Comparison of ENCODE assay signal across 23 cellular contexts in the genomic region with DNA sequence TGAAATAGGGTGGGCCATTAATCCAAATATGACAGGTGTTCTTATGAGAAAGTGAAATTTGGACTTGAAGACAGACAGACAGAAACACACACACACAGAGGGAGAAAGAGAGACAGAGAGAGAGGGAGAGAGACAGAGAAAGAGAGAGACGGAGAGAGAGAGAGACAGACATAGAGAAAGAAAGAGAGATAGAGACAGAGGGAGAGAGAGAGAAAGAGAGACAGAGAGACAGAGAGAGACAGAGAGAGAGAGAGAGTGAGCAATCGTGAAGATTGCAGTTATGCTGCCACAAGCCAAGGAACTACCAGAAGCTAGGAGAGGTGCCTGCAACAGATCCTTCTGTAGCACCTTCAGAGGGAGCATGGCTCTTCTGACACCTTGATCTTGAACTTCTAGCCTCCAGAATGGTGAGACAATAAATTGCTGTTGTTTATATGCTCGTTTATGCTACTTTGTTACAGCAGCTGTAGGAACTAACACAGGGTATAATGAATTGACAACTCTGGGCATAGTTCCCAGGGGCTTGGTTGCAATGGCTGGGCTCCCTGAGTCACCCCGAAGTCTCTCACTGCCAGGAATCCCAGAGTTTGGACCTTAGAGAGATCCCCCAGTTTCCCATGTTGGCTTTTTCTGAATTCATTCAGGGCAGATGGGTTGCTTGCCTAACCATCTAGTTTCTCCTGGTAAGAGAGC. TPM values are rescaled to one million over a fixed set of nuclear protein-coding genes. Genes with fewer than 3 reads are reported as not detected.
A peak's percentile ranks its signal among the peaks of the same experiment; 100 is the strongest.
DNase-seq lines count a peak whose midpoint lies in the region; ATAC-seq, FAIRE-seq and TF ChIP-seq lines count a peak whose summit lies in the region.
"Had no signal": no experiment of that assay in that cellular context is flagged by ENCODE, and none has a peak within 500 bp of the region (broad histone marks: within the 10 kb centered on the region; RNA-seq: fewer than 3 reads in every experiment).

No MANE protein-coding gene starts in this region.

- H3K4me1 Mint-ChIP-seq in activated CD4-positive, alpha-beta T cell treated with anti-CD3 and anti-CD28 coated beads, Interleukin-2, amount 10 ng/mL, durations not matched to agents 7 days and 5 days = peaks cover under 1% of the 10 kb centered on the region
- H3K4me1 Mint-ChIP-seq in neural progenitor cell = no peaks in the 10 kb centered on the region

- no peak overlapping the region for H3K4me2 ChIP-seq in neural progenitor cell
- H3K4me2 ChIP-seq: BLaER1 treated with 17β-estradiol and CSF1 and Interleukin-3, amounts not matched to agents 10 nM and 100 nM had no signal

- H3K27me3 ChIP-seq in bronchial epithelial cell (ENCODE audit: control insufficient read depth, insufficient read depth, low read length) (peaks cover 6% of the 10 kb centered on the region), neural progenitor cell (no peaks in the 10 kb centered on the region)
- H3K27me3 ChIP-seq: BLaER1 treated with 17β-estradiol and CSF1 and Interleukin-3, amounts not matched to agents 10 nM and 100 nM had no signal

- peak; percentile 50 for FAIRE-seq in bronchial epithelial cell (lab: Jason Lieb, UNC)
- FAIRE-seq: GM12878 had no signal

- CTCF ChIA-PET in activated CD4-positive, alpha-beta T cell treated with anti-CD3 and anti-CD28 coated beads, Interleukin-2, amount 10 ng/mL, durations not matched to agents 7 days and 5 days (lab: Charles Lee) = interaction anchor here (0.6 to 1.2 kb wide), 3 partner anchors 9 to 635 kb away, joined by 3 read pairs; no protein-coding TSS in a partner anchor

- no peaks in the 10 kb centered on the region for H3K9me3 ChIP-seq in neural progenitor cell (ENCODE audit: low read depth)
- H3K9me3 ChIP-seq: BLaER1 treated with 17β-estradiol and CSF1 and Interleukin-3, amounts not matched to agents 10 nM and 100 nM had no signal

- no peaks in the 10 kb centered on the region for H3F3A ChIP-seq in neural progenitor cell (ENCODE audit: low read depth)

- TF ChIP-seq CTCF in bronchial epithelial cell (IDR thresholded peaks at IDR 0.05; ENCODE audit: insufficient read depth, low read length, severe bottlenecking) (no peak), neural progenitor cell (IDR thresholded peaks at IDR 0.05) (no peak)

- H3K27ac Mint-ChIP-seq in activated CD4-positive, alpha-beta T cell treated with anti-CD3 and anti-CD28 coated beads, Interleukin-2, amount 10 ng/mL, durations not matched to agents 7 days and 5 days = peak overlapping the region; percentile 4
- no peak overlapping the region for H3K27ac Mint-ChIP-seq in neural progenitor cell
- H3K27ac Mint-ChIP-seq: CD4-positive, alpha-beta memory T cell; HFFc6 had no signal

- H3K79me2 ChIP-seq in neural progenitor cell (ENCODE audit: low read depth) = no peaks in the 10 kb centered on the region

- no peaks in the 10 kb centered on the region for H4K20me1 ChIP-seq in neural progenitor cell (ENCODE audit: low read depth)
- H4K20me1 ChIP-seq: BLaER1 treated with 17β-estradiol and CSF1 and Interleukin-3, amounts not matched to agents 10 nM and 100 nM had no signal

- H3K36me3 ChIP-seq in bronchial epithelial cell (ENCODE audit: control insufficient read depth, insufficient read depth, low read length) (no peaks in the 10 kb centered on the region), neural progenitor cell (peaks cover 4% of the 10 kb centered on the region)
- H3K36me3 ChIP-seq: BLaER1 treated with 17β-estradiol and CSF1 and Interleukin-3, amounts not matched to agents 10 nM and 100 nM had no signal

- DNase-seq in activated CD4-positive, alpha-beta T cell treated with anti-CD3 and anti-CD28 coated beads, Interleukin-2, amount 10 ng/mL, durations not matched to agents 7 days and 5 days = no peak
- no peak for DNase-seq in activated CD4-positive, alpha-beta T cell treated with anti-CD3 and anti-CD28 coated beads for 48 hours
- DNase-seq in M059J (ENCODE audit: low read depth) = peak; percentile 52
- no peak for DNase-seq in bronchial epithelial cell (ENCODE audit: low read depth)
- DNase-seq in neural progenitor cell (ENCODE audit: low spot score) = no peak
- no peak for DNase-seq in AG08395 (ENCODE audit: low spot score)
- DNase-seq: ACHN; CD4-positive, alpha-beta memory T cell; DMS 273 treated with DMSO at 0.1 percent for 48 hours; DMS79 treated with DMSO at 0.1 percent for 48 hours; NCI-H1417 treated with DMSO at 0.1 percent for 48 hours; NCI-H187; NCI-H526 treated with DMSO at 0.1 percent for 48 hours; SHP77 treated with DMSO at 0.1 percent for 48 hours had no signal

- peaks cover under 1% of the 10 kb centered on the region for H3K9me3 Mint-ChIP-seq in activated CD4-positive, alpha-beta T cell treated with anti-CD3 and anti-CD28 coated beads, Interleukin-2, amount 10 ng/mL, durations not matched to agents 7 days and 5 days
- H3K9me3 Mint-ChIP-seq in neural progenitor cell = peaks cover 4% of the 10 kb centered on the region

- H3K4me3 ChIP-seq in bronchial epithelial cell (ENCODE audit: low read depth, low read length) = no peak overlapping the region
- H3K4me3 ChIP-seq in neural progenitor cell = no peak overlapping the region
- H3K4me3 ChIP-seq: BLaER1 treated with 17β-estradiol and CSF1 and Interleukin-3, amounts not matched to agents 10 nM and 100 nM; GM12878; SK-N-MC had no signal

- peaks cover 1% of the 10 kb centered on the region for H3K36me3 Mint-ChIP-seq in activated CD4-positive, alpha-beta T cell treated with anti-CD3 and anti-CD28 coated beads, Interleukin-2, amount 10 ng/mL, durations not matched to agents 7 days and 5 days (ENCODE audit: low read depth)
- H3K36me3 Mint-ChIP-seq in neural progenitor cell = no peaks in the 10 kb centered on the region

- H3K4me1 ChIP-seq in neural progenitor cell = peaks cover 6% of the 10 kb centered on the region
- H3K4me1 ChIP-seq: BLaER1 treated with 17β-estradiol and CSF1 and Interleukin-3, amounts not matched to agents 10 nM and 100 nM had no signal

- no peak overlapping the region for H3K9ac ChIP-seq in neural progenitor cell
- H3K9ac ChIP-seq: BLaER1 treated with 17β-estradiol and CSF1 and Interleukin-3, amounts not matched to agents 10 nM and 100 nM had no signal

- ATAC-seq in HG03354 (IDR thresholded peaks at IDR 0.05; ENCODE audit: poor library complexity, severe bottlenecking, unreplicated experiment) (no peak), GM21381 (IDR thresholded peaks at IDR 0.05; ENCODE audit: unreplicated experiment) (no peak)
- ATAC-seq: GM12878 had no signal

- H2AFZ ChIP-seq in neural progenitor cell (replicated peaks) = peak overlapping the region; percentile 73

- H3K27ac ChIP-seq in neural progenitor cell = no peak overlapping the region
- H3K27ac ChIP-seq: 22Rv1; BLaER1 treated with 17β-estradiol and CSF1 and Interleukin-3, amounts not matched to agents 10 nM and 100 nM; HL-60; RWPE1; SK-N-MC had no signal

- POLR2A ChIA-PET in activated CD4-positive, alpha-beta T cell treated with anti-CD3 and anti-CD28 coated beads, Interleukin-2, amount 10 ng/mL, durations not matched to agents 7 days and 5 days (lab: Charles Lee) = no interaction called here

- H3K27me3 Mint-ChIP-seq in activated CD4-positive, alpha-beta T cell treated with anti-CD3 and anti-CD28 coated beads, Interleukin-2, amount 10 ng/mL, durations not matched to agents 7 days and 5 days = peaks cover 14% of the 10 kb centered on the region
- H3K27me3 Mint-ChIP-seq in neural progenitor cell (ENCODE audit: insufficient read depth, low read depth) = peaks cover 7% of the 10 kb centered on the region

- no peak overlapping the region for H3K4me3 Mint-ChIP-seq in activated CD4-positive, alpha-beta T cell treated with anti-CD3 and anti-CD28 coated beads, Interleukin-2, amount 10 ng/mL, durations not matched to agents 7 days and 5 days
- H3K4me3 Mint-ChIP-seq in neural progenitor cell = no peak overlapping the region
- H3K4me3 Mint-ChIP-seq: CD4-positive, alpha-beta memory T cell; HFFc6 had no signal

RNA-seq across cellular contexts. Expression of a gene that starts 44.7 kb away (rescaled TPM):
- 10 to 100 TPM; 25.8 to 26.3 TPM for total RNA-seq in activated CD4-positive, alpha-beta T cell treated with anti-CD3 and anti-CD28 coated beads, Interleukin-2, amount 10 ng/mL, durations not matched to agents 7 days and 5 days
- 137 and 178 TPM in 2 replicates for total RNA-seq in M059J (2014; rRNA removed; shearing (Covaris generic))
- total RNA-seq in bronchial epithelial cell (23.4 and 26.3 TPM in 2 replicates), neural progenitor cell (ENCODE audit: low replicate concordance) (33.4 and 49.1 TPM in 2 replicates)
